In genomic region chr2:238462782-238463396, GRCh38 we compare ENCODE assay signal across 8 cellular contexts. TPM values are rescaled to one million over a fixed set of nuclear protein-coding genes. Genes with fewer than 3 reads are reported as not detected.
DNase-seq lines count a peak whose midpoint lies in the region; ATAC-seq and TF ChIP-seq lines count a peak whose summit lies in the region.

No MANE protein-coding gene starts in this region.

- POLR2A ChIA-PET in HCT116 (lab: Charles Lee) = no interaction called here

- TF ChIP-seq POLR2A in HCT116 (IDR thresholded peaks at IDR 0.05; ENCODE audit: borderline replicate concordance, extremely low read depth, insufficient read depth, insufficient read length) (no peak), right lobe of liver (IDR thresholded peaks at IDR 0.05) (no peak)

- H3K36me3 ChIP-seq in HCT116 (ENCODE audit: control insufficient read depth in 1 of 2, insufficient read depth in 2 of 2, low read length in 2 of 2) (no peaks in the 10 kb centered on the region), right lobe of liver (no peaks in the 10 kb centered on the region)

- BruUV-seq in HCT116 (replicated peaks; lab: Mats Ljungman, UMichigan) = no TSS peak

- H3K4me1 ChIP-seq in HCT116 (ENCODE audit: control insufficient read depth in 1 of 2, insufficient read depth in 2 of 2, low read length in 2 of 2) (no peaks in the 10 kb centered on the region), right lobe of liver (no peaks in the 10 kb centered on the region)

- WGBS in right lobe of liver (ENCODE audit: insufficient coverage, low coverage, low lambda C conversion rate, missing lambda C conversion rate) = 45% methylated on average over 2 of the region's 2 CpGs

- H3K9me3 ChIP-seq in HCT116 (ENCODE audit: control insufficient read depth in 1 of 2, insufficient read depth in 1 of 2, low read depth in 1 of 2, low read length in 2 of 2) (no peaks in the 10 kb centered on the region), right lobe of liver (no peaks in the 10 kb centered on the region)

- peak; percentile 88 for ATAC-seq in HCT116
- ATAC-seq in right lobe of liver = peak; percentile 82 to 89 (median 86)
- no peak for ATAC-seq in HG02885 (IDR thresholded peaks at IDR 0.05; ENCODE audit: poor library complexity, unreplicated experiment)

- TF ChIP-seq RAD21 in HCT116 (IDR thresholded peaks at IDR 0.05; ENCODE audit: low read depth) = peak; percentile 79

- H3K4me2 ChIP-seq in HCT116 (ENCODE audit: low read length) = no peak overlapping the region

- no peak overlapping the region for H3K4me3 ChIP-seq in HCT116 (replicated peaks in 1 of 2; ENCODE audit: low read depth in 1 of 2, low read length in 2 of 2)
- no peak overlapping the region for H3K4me3 ChIP-seq in right lobe of liver

- no peak overlapping the region for H2AFZ ChIP-seq in HCT116 (ENCODE audit: low read depth, low read length, poor library complexity, severe bottlenecking)

- H4K20me1 ChIP-seq in HCT116 (ENCODE audit: insufficient read depth) = no peaks in the 10 kb centered on the region

- H3K27me3 ChIP-seq in HCT116 (ENCODE audit: insufficient read depth, low read length) = no peaks in the 10 kb centered on the region
- no peaks in the 10 kb centered on the region for H3K27me3 ChIP-seq in right lobe of liver

- RAD21 ChIA-PET in HCT116 (lab: Charles Lee; ENCODE audit: low non-redundant PET in 1 of 2, low total read pairs in 2 of 2, uncharacterized antibody in 2 of 2, unreplicated experiment in 2 of 2) = interaction anchor here in 1 of 2 experiments (0.6 kb wide), 1 partner anchor 103 kb away, joined by 3 read pairs; no protein-coding TSS in a partner anchor

- CTCF ChIA-PET in HCT116 (lab: Charles Lee) = interaction anchor here (0.9 kb wide), 2 partner anchors 92 kb away, joined by 3 read pairs; no protein-coding TSS in a partner anchor

- in situ Hi-C loops in T47D (cut with HindIII; ENCODE audit: low pct_unique_long_range_greater_than_20kb, low sequenced_read_pairs) = no loop called here

- H3K9ac ChIP-seq in HCT116 (ENCODE audit: low read length) = no peak overlapping the region

- peak; percentile 62 to 86 (median 76); a peak in 5 of 6 replicates for TF ChIP-seq CTCF in HCT116 (IDR thresholded peaks at IDR 0.05 in 2 of 3, conservative IDR thresholded peaks at IDR 0.05 in 1 of 3; ENCODE audit: borderline replicate concordance in 1 of 3, insufficient read depth in 1 of 3, low read depth in 2 of 3, low read length in 2 of 3)
- TF ChIP-seq CTCF in right lobe of liver (IDR thresholded peaks at IDR 0.05) = peak; percentile 75 to 90 (median 76)

- H3K27ac ChIP-seq in HCT116 (ENCODE audit: low read depth, low read length) (no peak overlapping the region), right lobe of liver (no peak overlapping the region)

- intact Hi-C loops in HCT116 (cut with micrococcal nuclease) = loop anchor here (1.0 kb wide), 1 partner anchor 93 kb away; no protein-coding TSS in a partner anchor
- intact Hi-C loops in right lobe of liver (cut with DNase I) = loop anchor here in 1 of 2 donors (5.0 kb wide), 1 partner anchor 96 kb away; no protein-coding TSS in a partner anchor

- H3K9me2 ChIP-seq in HCT116 (ENCODE audit: insufficient read depth) = no peaks in the 10 kb centered on the region

- DNase-seq in DMS53 (lab: John Stamatoyannopoulos, UW) (peak; percentile 85), HCT116 (ENCODE audit: low read depth, low spot score) (peak; percentile 40), NCI-H69 (lab: John Stamatoyannopoulos, UW) (peak; percentile 54), T47D (ENCODE audit: low read depth in 1 of 2, low spot score in 1 of 2) (peak; percentile 22 to 70), right lobe of liver (no peak), anterior cingulate cortex (lab: John Stamatoyannopoulos, UW) (no peak), activated T-cell treated with anti-CD3 and anti-CD28 coated beads for 4 hours (no peak)

- no peaks in the 10 kb centered on the region for H3K79me2 ChIP-seq in HCT116 (ENCODE audit: insufficient read depth, low read length)

TF ChIP-seq in HCT116, 20 proteins besides CTCF, POLR2A, EP300 and RAD21:
- TF ChIP-seq CBX3 (IDR thresholded peaks at IDR 0.05; ENCODE audit: low read depth) (peak; percentile 76; the same call in 1 of the 2 replicates), ELF1 (IDR thresholded peaks at IDR 0.05; ENCODE audit: borderline replicate concordance, low read depth) (no peak)
TF ChIP-seq in HCT116: peak in this region for 1.

RNA-seq across cellular contexts. Expression of gene ASB1, which starts 36.2 kb away (rescaled TPM):
- 43.1 TPM for total RNA-seq in HCT116 (2021; ENCODE audit: unreplicated experiment)
- polyA plus RNA-seq in HCT116 (2012) = 37.3 and 40.8 TPM in 2 replicates
- total RNA-seq in right lobe of liver = 10 to 100 TPM in 2 of 6 experiments, 1 to 10 TPM in 4; 6.3 to 18.2 (median 8.4) TPM

Comparison
In these comparisons a context has a peak if more than half of its experiments do, and no peak if none do; other contexts are left out.
1. DNase-seq: peak in DMS53 (single experiment), HCT116 (single experiment), NCI-H69 (single experiment) and T47D (2 of 2); none in right lobe of liver (0 of 3), anterior cingulate cortex (0 of 58) and activated T-cell treated with anti-CD3 and anti-CD28 coated beads for 4 hours (single experiment).